Comparison of ENCODE assay signal across 12 cellular contexts in the genomic region with DNA sequence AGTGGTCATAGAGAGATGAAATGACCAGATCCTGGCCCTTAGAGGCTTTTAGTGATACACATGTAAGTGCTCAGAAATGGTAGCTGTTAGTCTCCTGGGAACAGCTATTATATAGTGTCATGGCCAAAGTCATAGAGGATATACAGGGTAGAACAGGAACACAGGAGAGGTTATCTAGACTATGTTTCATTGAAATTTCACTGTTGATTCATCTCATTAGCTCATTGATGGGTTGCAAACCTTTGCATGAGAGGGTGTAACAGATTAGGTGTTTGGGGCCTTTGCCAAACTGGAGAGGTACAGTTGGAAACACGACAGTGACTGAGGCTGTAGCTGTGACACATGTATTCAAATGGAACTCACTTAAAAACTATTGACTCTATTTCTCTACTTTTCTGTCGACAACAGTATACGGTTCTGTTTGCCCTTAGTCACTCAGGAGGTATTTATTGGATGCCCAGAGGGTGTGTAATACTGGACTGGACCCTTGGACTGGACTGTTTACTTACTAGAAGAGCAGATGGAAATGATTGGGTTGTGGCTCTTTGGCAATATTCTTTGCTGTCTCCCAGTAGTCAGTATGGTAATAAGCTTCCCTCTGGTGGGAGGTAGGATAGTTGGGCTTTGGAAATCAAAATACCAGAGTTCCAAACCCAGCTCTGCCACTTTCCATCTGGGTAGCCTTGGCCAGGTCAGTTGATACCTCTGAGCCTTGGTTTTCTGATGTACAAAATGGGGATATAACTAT. TPM values are rescaled to one million over a fixed set of nuclear protein-coding genes. Genes with fewer than 3 reads are reported as not detected.
DNase-seq lines count a peak whose midpoint lies in the region; ATAC-seq and TF ChIP-seq lines count a peak whose summit lies in the region.
"Had no signal": no experiment of that assay in that cellular context is flagged by ENCODE, and none has a peak within 500 bp of the region (broad histone marks: within the 10 kb centered on the region; RNA-seq: fewer than 3 reads in every experiment).

No MANE protein-coding gene starts in this region.

- H3K9me3 ChIP-seq in right atrium auricular region (peaks cover 0 to 4% of the 10 kb centered on the region in 2 donors), gastroesophageal sphincter (no peaks in the 10 kb centered on the region), transverse colon (no peaks in the 10 kb centered on the region), esophagus squamous epithelium (no peaks in the 10 kb centered on the region)

- no peak for TF ChIP-seq CTCF in right atrium auricular region (IDR thresholded peaks at IDR 0.05)
- no peak for TF ChIP-seq CTCF in gastroesophageal sphincter (IDR thresholded peaks at IDR 0.05)
- TF ChIP-seq CTCF in transverse colon (IDR thresholded peaks at IDR 0.05): no peak
- TF ChIP-seq CTCF in esophagus squamous epithelium (IDR thresholded peaks at IDR 0.05): no peak

- in situ Hi-C loops in transverse colon (cut with MboI; ENCODE audit: low pct_ligation_motif_present in 1 of 4, low pct_unique_long_range_greater_than_20kb in 1 of 4, low sequenced_read_pairs in 3 of 4): no loop called here

- peak; percentile 28 for ATAC-seq in Right ventricle myocardium inferior
- peak; percentile 61 for ATAC-seq in gastroesophageal sphincter

- H3K4me3 ChIP-seq in right atrium auricular region: no peak overlapping the region
- no peak overlapping the region for H3K4me3 ChIP-seq in gastroesophageal sphincter
- H3K4me3 ChIP-seq in transverse colon: no peak overlapping the region
- no peak overlapping the region for H3K4me3 ChIP-seq in esophagus squamous epithelium
- H3K4me3 ChIP-seq: skin epidermis had no signal

- H3K27me3 ChIP-seq in right atrium auricular region (no peaks in the 10 kb centered on the region), gastroesophageal sphincter (no peaks in the 10 kb centered on the region), transverse colon (no peaks in the 10 kb centered on the region), esophagus squamous epithelium (no peaks in the 10 kb centered on the region)

- no peak for TF ChIP-seq EP300 in gastroesophageal sphincter (IDR thresholded peaks at IDR 0.05)
- TF ChIP-seq EP300 in transverse colon (IDR thresholded peaks at IDR 0.05; ENCODE audit: low read depth): no peak

- peak overlapping the region in 1 of 2 donors; percentile 4 for H3K27ac ChIP-seq in right atrium auricular region
- no peak overlapping the region for H3K27ac ChIP-seq in gastroesophageal sphincter
- H3K27ac ChIP-seq in transverse colon: peak overlapping the region; percentile 43 to 62 (median 56)
- peak overlapping the region in 2 of 4 donors; percentile 25 to 42 for H3K27ac ChIP-seq in esophagus squamous epithelium

- TF ChIP-seq POLR2A in gastroesophageal sphincter (IDR thresholded peaks at IDR 0.05): no peak
- no peak for TF ChIP-seq POLR2A in transverse colon (IDR thresholded peaks at IDR 0.05)
- TF ChIP-seq POLR2A in esophagus squamous epithelium (IDR thresholded peaks at IDR 0.05): no peak

- DNase-seq in Right ventricle myocardium inferior (ENCODE audit: missing footprints) (no peak), right atrium auricular region (ENCODE audit: low spot score) (no peak), SW480 (ENCODE audit: low spot score) (peak; percentile 88), transverse colon (no peak), GM19238 (ENCODE audit: insufficient read length, low spot score) (no peak), esophagus squamous epithelium (lab: John Stamatoyannopoulos, UW) (no peak), activated gamma-delta T cell treated with Interleukin-2 at 50 U/mL for 16 hours (no peak)
- DNase-seq: anterior cingulate cortex, NCI-H2081 treated with DMSO at 0.1 percent for 48 hours, substantia nigra had no signal

- 48 to 61% methylated on average over 3 of the region's 3 CpGs for WGBS in gastroesophageal sphincter (ENCODE audit: low coverage in 1 of 2), 2 donors
- 44% methylated on average over 3 of the region's 3 CpGs; no CpG with 5 or more reads in 1 of the 2 donors for WGBS in transverse colon (ENCODE audit: low coverage in 1 of 2), 2 donors
- WGBS in esophagus squamous epithelium, 2 donors: 23 to 62% methylated on average over 3 of the region's 3 CpGs

- intact Hi-C loops in Right ventricle myocardium inferior (cut with DNase I) (no loop called here), transverse colon (cut with DNase I; ENCODE audit: low total_unique reads) (no loop called here), esophagus squamous epithelium (cut with DNase I) (no loop called here)

- H3K4me1 ChIP-seq in right atrium auricular region (peaks cover 0 to 13% of the 10 kb centered on the region in 2 donors), gastroesophageal sphincter (peaks cover 0 to 25% (median 0%) of the 10 kb centered on the region in 3 donors), transverse colon (peaks cover 0 to 37% (median 17%) of the 10 kb centered on the region in 4 donors), esophagus squamous epithelium (peaks cover 3 to 46% (median 3%) of the 10 kb centered on the region in 3 donors)

- H3K36me3 ChIP-seq in right atrium auricular region: no peaks in the 10 kb centered on the region
- H3K36me3 ChIP-seq in gastroesophageal sphincter: no peaks in the 10 kb centered on the region
- no peaks in the 10 kb centered on the region for H3K36me3 ChIP-seq in transverse colon
- H3K36me3 ChIP-seq in esophagus squamous epithelium: no peaks in the 10 kb centered on the region

RNA-seq across cellular contexts. Expression of a gene that starts 29.8 kb away (rescaled TPM):
- 64.4 TPM for total RNA-seq in Right ventricle myocardium inferior
- total RNA-seq in right atrium auricular region: 10 to 100 TPM; 59.1 to 76.5 TPM
- 100 to 1,000 TPM in 1 of 4 donors, 10 to 100 TPM in 3; 42.9 to 109 (median 57.6) TPM for total RNA-seq in gastroesophageal sphincter
- 100 to 1,000 TPM in 2 of 4 donors, 10 to 100 TPM in 2; 77.1 to 159 (median 98.4) TPM for total RNA-seq in transverse colon
- total RNA-seq in esophagus squamous epithelium: 10 to 100 TPM; 28.6 to 41.6 (median 32.1) TPM

RNA-seq across cellular contexts. Expression of a gene that starts 40.0 kb away (rescaled TPM):
- 94.7 TPM for total RNA-seq in Right ventricle myocardium inferior
- total RNA-seq in right atrium auricular region: 100 to 1,000 TPM in 1 of 2 donors, 10 to 100 TPM in 1; 61.0 to 103 TPM
- 10 to 100 TPM; 40.6 to 76.2 (median 66.5) TPM for total RNA-seq in gastroesophageal sphincter
- total RNA-seq in transverse colon: 10 to 100 TPM; 50.1 to 96.9 (median 61.2) TPM
- 100 to 1,000 TPM in 3 of 4 donors, 10 to 100 TPM in 1; 83.0 to 230 (median 133) TPM for total RNA-seq in esophagus squamous epithelium

Comparison
In these comparisons a context has a peak if more than half of its experiments do, and no peak if none do; other contexts are left out.
1. H3K27ac ChIP-seq: peak in transverse colon (4 of 4); none in gastroesophageal sphincter (0 of 4).